In genomic region chr5:127306036-127306435, GRCh38 we compare ENCODE assay signal across 21 cellular contexts. TPM values are rescaled to one million over a fixed set of nuclear protein-coding genes. Genes with fewer than 3 reads are reported as not detected.
"Had no signal": no experiment of that assay in that cellular context is flagged by ENCODE, and none has a peak within 500 bp of the region (broad histone marks: within the 10 kb centered on the region; RNA-seq: fewer than 3 reads in every experiment).

No MANE protein-coding gene starts in this region.

- H3K4me3 Mint-ChIP-seq: activated CD4-positive, alpha-beta memory T cell treated with anti-CD3 and anti-CD28 coated beads for 36 hours; activated CD4-positive, alpha-beta T cell treated with anti-CD3 and anti-CD28 coated beads, Interleukin-2, amount 10 ng/mL, durations not matched to agents 7 days and 5 days; activated naive CD4-positive, alpha-beta T cell treated with anti-CD3 and anti-CD28 coated beads for 36 hours; activated naive CD8-positive, alpha-beta T cell; activated T-helper 17 cell treated with anti-CD3 and anti-CD28 coated beads, Interleukin-2, amount 50 U/mL, for 72 hours; T-helper 17 cell had no signal

- H3K36me3 Mint-ChIP-seq: activated CD4-positive, alpha-beta memory T cell treated with anti-CD3 and anti-CD28 coated beads for 36 hours; activated naive CD8-positive, alpha-beta T cell had no signal

- FAIRE-seq: TTC549 had no signal

- H3K4me1 Mint-ChIP-seq: activated CD4-positive, alpha-beta T cell treated with anti-CD3 and anti-CD28 coated beads, Interleukin-2, amount 10 ng/mL, durations not matched to agents 7 days and 5 days; activated T-helper 17 cell treated with anti-CD3 and anti-CD28 coated beads, Interleukin-2, amount 50 U/mL, for 72 hours; T-helper 17 cell had no signal

- H3K27ac Mint-ChIP-seq: activated CD4-positive, alpha-beta memory T cell treated with anti-CD3 and anti-CD28 coated beads for 36 hours; activated CD4-positive, alpha-beta T cell treated with anti-CD3 and anti-CD28 coated beads, Interleukin-2, amount 10 ng/mL, durations not matched to agents 7 days and 5 days; activated naive CD4-positive, alpha-beta T cell treated with anti-CD3 and anti-CD28 coated beads for 36 hours; activated naive CD8-positive, alpha-beta T cell; activated T-helper 17 cell treated with anti-CD3 and anti-CD28 coated beads, Interleukin-2, amount 50 U/mL, for 72 hours; T-helper 17 cell had no signal

- DNase-seq: activated CD4-positive, alpha-beta memory T cell treated with anti-CD3 and anti-CD28 coated beads for 36 hours; activated CD4-positive, alpha-beta T cell treated with anti-CD3 and anti-CD28 coated beads, Interleukin-2, amount 10 ng/mL, durations not matched to agents 7 days and 5 days; activated CD4-positive, CD25-positive, alpha-beta regulatory T cell; activated gamma-delta T cell; activated naive CD4-positive, alpha-beta T cell treated with anti-CD3 and anti-CD28 coated beads for 36 hours; activated T-cell treated with anti-CD3 and anti-CD28 coated beads for 4 hours; activated T-cell treated with anti-CD3 and anti-CD28 coated beads, Interleukin-2, amount 50 U/mL, for 48 hours; Kasumi-1; NCI-H1048; NCI-H146; NCI-H187 treated with DMSO at 0.1 percent for 48 hours; NCI-H2081 treated with DMSO at 0.1 percent for 48 hours; NCI-H82; SIG-M5; T-helper 17 cell; T-helper 9 cell had no signal

- ATAC-seq: activated T-helper 17 cell treated with anti-CD3 and anti-CD28 coated beads, Interleukin-2, amount 50 U/mL, for 72 hours; T-helper 17 cell had no signal

- H3K9me3 Mint-ChIP-seq: activated CD4-positive, alpha-beta memory T cell treated with anti-CD3 and anti-CD28 coated beads for 36 hours; activated CD4-positive, alpha-beta T cell treated with anti-CD3 and anti-CD28 coated beads, Interleukin-2, amount 10 ng/mL, durations not matched to agents 7 days and 5 days; activated naive CD4-positive, alpha-beta T cell treated with anti-CD3 and anti-CD28 coated beads for 36 hours; activated T-helper 17 cell treated with anti-CD3 and anti-CD28 coated beads, Interleukin-2, amount 50 U/mL, for 72 hours had no signal

RNA-seq across cellular contexts. Expression of gene MEGF10, which starts 15.4 kb away (rescaled TPM):
- total RNA-seq: activated CD4-positive, alpha-beta memory T cell treated with anti-CD3 and anti-CD28 coated beads for 36 hours; activated CD4-positive, alpha-beta T cell treated with anti-CD3 and anti-CD28 coated beads, Interleukin-2, amount 10 ng/mL, durations not matched to agents 7 days and 5 days; activated CD8-positive, alpha-beta memory T cell treated with anti-CD3 and anti-CD28 coated beads for 36 hours; activated naive CD4-positive, alpha-beta T cell treated with anti-CD3 and anti-CD28 coated beads for 36 hours; OCI-LY7; T-helper 17 cell had no signal
